Comparison of ENCODE assay signal across 32 cellular contexts in the genomic region with DNA sequence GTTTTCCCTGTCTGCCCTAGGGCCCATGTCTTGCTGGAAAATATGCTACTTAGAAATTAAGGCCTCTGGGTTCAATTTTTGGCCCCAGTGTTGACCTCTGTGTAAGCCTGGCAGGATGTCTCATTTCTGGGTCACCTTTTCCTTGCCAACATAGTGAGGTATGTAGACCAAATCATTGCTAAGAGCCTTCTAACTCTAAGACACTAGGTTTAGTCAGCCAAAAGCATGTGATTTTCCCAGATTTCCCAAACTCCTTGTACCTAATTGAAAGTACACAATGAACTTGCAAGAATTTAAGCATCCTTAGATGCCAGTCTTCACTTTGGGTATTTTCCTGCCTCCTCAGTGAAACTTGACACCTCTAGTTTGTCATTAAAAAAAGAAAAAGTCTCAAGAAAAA.
DNase-seq lines count a peak whose midpoint lies in the region; ATAC-seq, FAIRE-seq and TF ChIP-seq lines count a peak whose summit lies in the region.
"Had no signal": no experiment of that assay in that cellular context is flagged by ENCODE, and none has a peak within 500 bp of the region (broad histone marks: within the 10 kb centered on the region; RNA-seq: fewer than 3 reads in every experiment).

No MANE protein-coding gene starts in this region.

- intact Hi-C loops in endothelial cell of umbilical vein (cut with micrococcal nuclease): no loop called here

- H3K9me3 ChIP-seq in MG63: no peaks in the 10 kb centered on the region
- H3K9me3 ChIP-seq in endothelial cell of umbilical vein (replicated peaks; ENCODE audit: control insufficient read depth, insufficient read depth, low read length): no peaks in the 10 kb centered on the region
- H3K9me3 ChIP-seq: body of pancreas, ovary, SJSA1, upper lobe of left lung had no signal

- H3K36me3 ChIP-seq in MG63 (no peaks in the 10 kb centered on the region), endothelial cell of umbilical vein (ENCODE audit: control insufficient read depth in 2 of 2, extremely low read depth in 1 of 2, insufficient read depth in 2 of 2, low read length in 2 of 2) (peaks cover 0 to 3% of the 10 kb centered on the region in 2 experiments)
- H3K36me3 ChIP-seq: ovary, upper lobe of left lung had no signal

- H3K4me1 ChIP-seq in endothelial cell of umbilical vein (ENCODE audit: control insufficient read depth, extremely low read depth, insufficient read depth, low read length): peaks cover 17% of the 10 kb centered on the region

- H4K20me1 ChIP-seq in endothelial cell of umbilical vein (replicated peaks; ENCODE audit: control insufficient read depth, extremely low read depth, insufficient read depth, low read length): no peaks in the 10 kb centered on the region

- in situ Hi-C loops in Caki2 (cut with HindIII; ENCODE audit: low pct_unique_long_range_greater_than_20kb, low sequenced_read_pairs): no loop called here

- H3K27me3 Mint-ChIP-seq in activated CD8-positive, alpha-beta memory T cell treated with anti-CD3 and anti-CD28 coated beads, Interleukin-2, amount 10 ng/mL, durations not matched to agents 7 days and 5 days: no peaks in the 10 kb centered on the region
- H3K27me3 Mint-ChIP-seq: activated naive CD8-positive, alpha-beta T cell treated with anti-CD3 and anti-CD28 coated beads for 36 hours; activated T-helper 17 cell treated with anti-CD3 and anti-CD28 coated beads, Interleukin-2, amount 50 U/mL, for 72 hours; naive B cell; stimulated activated naive CD8-positive, alpha-beta T cell treated with anti-CD3 and anti-CD28 coated beads, Interleukin-15, amount 100 ng/mL, for 72 hours had no signal

- DNase-seq in Caki2 (ENCODE audit: low read depth): peak; percentile 57
- peak; percentile 57 for DNase-seq in MG63
- peak; percentile 27 for DNase-seq in endothelial cell of umbilical vein (ENCODE audit: low read depth, low spot score)
- peak; percentile 96 for DNase-seq in renal cortical epithelial cell (ENCODE audit: low read depth)
- no peak for DNase-seq in NCI-H526 (lab: John Stamatoyannopoulos, UW)
- no peak for DNase-seq in activated CD8-positive, alpha-beta memory T cell treated with anti-CD3 and anti-CD28 coated beads, Interleukin-2, amount 10 ng/mL, durations not matched to agents 7 days and 5 days
- DNase-seq: activated CD4-positive, alpha-beta T cell treated with anti-CD3 and anti-CD28 coated beads, Interleukin-2, amount 50 U/mL, for 1 hour; activated naive CD8-positive, alpha-beta T cell treated with anti-CD3 and anti-CD28 coated beads for 36 hours; body of pancreas; endodermal cell; GDM1; head of caudate nucleus; KBM-7; left cardiac atrium; naive B cell; NCI-H187 treated with DMSO at 0.1 percent for 48 hours; NCI-H446; NK-92 treated with Interleukin-12 subunit alpha and Interleukin-12 subunit beta, amount 100 ng/mL, for 24 hours; ovary; right cardiac atrium; stimulated activated naive CD8-positive, alpha-beta T cell treated with anti-CD3 and anti-CD28 coated beads, Interleukin-15, amount 100 ng/mL, for 72 hours; T-helper 2 cell; upper lobe of left lung had no signal

- CTCF ChIA-PET in endothelial cell of umbilical vein (lab: Charles Lee): interaction anchor here (1.7 kb wide), 1 partner anchor 10 kb away, joined by 4 read pairs; no protein-coding TSS in a partner anchor
- CTCF ChIA-PET in activated CD8-positive, alpha-beta memory T cell treated with anti-CD3 and anti-CD28 coated beads, Interleukin-2, amount 10 ng/mL, durations not matched to agents 7 days and 5 days (lab: Charles Lee): no interaction called here

- no peaks in the 10 kb centered on the region for H3K9me3 Mint-ChIP-seq in activated CD8-positive, alpha-beta memory T cell treated with anti-CD3 and anti-CD28 coated beads, Interleukin-2, amount 10 ng/mL, durations not matched to agents 7 days and 5 days (ENCODE audit: low read depth)
- H3K9me3 Mint-ChIP-seq: activated naive CD8-positive, alpha-beta T cell treated with anti-CD3 and anti-CD28 coated beads for 36 hours; activated T-helper 17 cell treated with anti-CD3 and anti-CD28 coated beads, Interleukin-2, amount 50 U/mL, for 72 hours; naive B cell; stimulated activated naive CD8-positive, alpha-beta T cell treated with anti-CD3 and anti-CD28 coated beads, Interleukin-15, amount 100 ng/mL, for 72 hours had no signal

- H3K27ac ChIP-seq in endothelial cell of umbilical vein (ENCODE audit: insufficient read depth, low read depth, low read length): no peak overlapping the region
- H3K27ac ChIP-seq: body of pancreas, ovary, SJSA1, VCaP had no signal

- H2AFZ ChIP-seq in endothelial cell of umbilical vein (ENCODE audit: low read depth, low read length): no peak overlapping the region

- H3K9ac ChIP-seq in endothelial cell of umbilical vein (replicated peaks; ENCODE audit: extremely low read depth, insufficient read depth, low read length): no peak overlapping the region

- peaks cover 5% of the 10 kb centered on the region for H3K36me3 Mint-ChIP-seq in activated CD8-positive, alpha-beta memory T cell treated with anti-CD3 and anti-CD28 coated beads, Interleukin-2, amount 10 ng/mL, durations not matched to agents 7 days and 5 days

- H3K4me3 Mint-ChIP-seq in activated CD8-positive, alpha-beta memory T cell treated with anti-CD3 and anti-CD28 coated beads, Interleukin-2, amount 10 ng/mL, durations not matched to agents 7 days and 5 days: no peak overlapping the region
- H3K4me3 Mint-ChIP-seq: activated naive CD8-positive, alpha-beta T cell treated with anti-CD3 and anti-CD28 coated beads for 36 hours; activated T-helper 17 cell treated with anti-CD3 and anti-CD28 coated beads, Interleukin-2, amount 50 U/mL, for 72 hours; CD14-positive monocyte; endodermal cell; naive B cell; stimulated activated naive CD8-positive, alpha-beta T cell treated with anti-CD3 and anti-CD28 coated beads, Interleukin-15, amount 100 ng/mL, for 72 hours had no signal

- H3K4me3 ChIP-seq in MG63: no peak overlapping the region
- H3K4me3 ChIP-seq in endothelial cell of umbilical vein (replicated peaks in 1 of 3; ENCODE audit: insufficient read depth in 1 of 3, low read depth in 1 of 3, low read length in 3 of 3): no peak overlapping the region
- H3K4me3 ChIP-seq: body of pancreas, ovary, SJSA1, upper lobe of left lung had no signal

- peak; percentile 83 for FAIRE-seq in endothelial cell of umbilical vein (lab: Jason Lieb, UNC)
- FAIRE-seq: colon had no signal

- no peaks in the 10 kb centered on the region for H3K79me2 ChIP-seq in endothelial cell of umbilical vein (ENCODE audit: control insufficient read depth, insufficient read depth, low read length)

- no peak for ATAC-seq in HG02870 (IDR thresholded peaks at IDR 0.05; ENCODE audit: unreplicated experiment)
- ATAC-seq in HG03135 (IDR thresholded peaks at IDR 0.05; ENCODE audit: unreplicated experiment): no peak
- ATAC-seq in activated CD8-positive, alpha-beta memory T cell treated with anti-CD3 and anti-CD28 coated beads, Interleukin-2, amount 10 ng/mL, durations not matched to agents 7 days and 5 days: no peak
- ATAC-seq: activated T-helper 17 cell treated with anti-CD3 and anti-CD28 coated beads, Interleukin-2, amount 50 U/mL, for 72 hours; body of pancreas; HCT116; left cardiac atrium; Panc1; right cardiac atrium; stimulated activated naive CD8-positive, alpha-beta T cell treated with anti-CD3 and anti-CD28 coated beads, Interleukin-15, amount 100 ng/mL, for 72 hours had no signal

- H3K4me2 ChIP-seq in endothelial cell of umbilical vein (ENCODE audit: insufficient read depth, low read length): no peak overlapping the region

- H3K27me3 ChIP-seq in MG63 (no peaks in the 10 kb centered on the region), endothelial cell of umbilical vein (ENCODE audit: control insufficient read depth in 2 of 2, insufficient read depth in 2 of 2, low read length in 2 of 2) (no peaks in the 10 kb centered on the region)
- H3K27me3 ChIP-seq: body of pancreas, ovary, SJSA1, upper lobe of left lung had no signal

- BruUV-seq in endothelial cell of umbilical vein (replicated peaks; lab: Mats Ljungman, UMichigan): no TSS peak

- H3K4me1 Mint-ChIP-seq in activated CD8-positive, alpha-beta memory T cell treated with anti-CD3 and anti-CD28 coated beads, Interleukin-2, amount 10 ng/mL, durations not matched to agents 7 days and 5 days: peaks cover 22% of the 10 kb centered on the region

- POLR2A ChIA-PET in endothelial cell of umbilical vein (lab: Charles Lee): no interaction called here

- no peak for TF ChIP-seq POLR2A in endothelial cell of umbilical vein (IDR thresholded peaks at IDR 0.05; ENCODE audit: low read depth, low read length)

- no peak overlapping the region for H3K27ac Mint-ChIP-seq in activated CD8-positive, alpha-beta memory T cell treated with anti-CD3 and anti-CD28 coated beads, Interleukin-2, amount 10 ng/mL, durations not matched to agents 7 days and 5 days
- H3K27ac Mint-ChIP-seq: activated naive CD8-positive, alpha-beta T cell treated with anti-CD3 and anti-CD28 coated beads for 36 hours; activated T-helper 17 cell treated with anti-CD3 and anti-CD28 coated beads, Interleukin-2, amount 50 U/mL, for 72 hours; CD14-positive monocyte; endodermal cell had no signal

- no peak for TF ChIP-seq CTCF in endothelial cell of umbilical vein (IDR thresholded peaks at IDR 0.05; ENCODE audit: extremely low read depth in 1 of 2, insufficient read depth in 1 of 2, low read depth in 1 of 2, low read length in 2 of 2)

- dilution Hi-C loops in endothelial cell of umbilical vein (cut with MboI; ENCODE audit: extremely low pct_ligation_motif_present, low sequenced_read_pairs): no loop called here

- no peaks in the 10 kb centered on the region for H3K9me1 ChIP-seq in endothelial cell of umbilical vein (replicated peaks; ENCODE audit: control insufficient read depth, extremely low read depth, insufficient read depth, low read length)

TF ChIP-seq in endothelial cell of umbilical vein, 7 proteins besides CTCF, POLR2A, EP300 and RAD21:
- no peak for TF ChIP-seq FOS (IDR thresholded peaks at IDR 0.05; ENCODE audit: borderline replicate concordance, insufficient read depth, low read length)
- TF ChIP-seq JUN (IDR thresholded peaks at IDR 0.05; ENCODE audit: borderline replicate concordance, insufficient read depth, insufficient read length, low read depth): no peak
- TF ChIP-seq EZH2 (IDR thresholded peaks at IDR 0.05; ENCODE audit: borderline replicate concordance, low read depth, low read length, severe bottlenecking): no peak
- TF ChIP-seq, protein P1, sequence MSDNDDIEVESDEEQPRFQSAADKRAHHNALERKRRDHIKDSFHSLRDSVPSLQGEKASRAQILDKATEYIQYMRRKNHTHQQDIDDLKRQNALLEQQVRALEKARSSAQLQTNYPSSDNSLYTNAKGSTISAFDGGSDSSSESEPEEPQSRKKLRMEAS (IDR thresholded peaks at IDR 0.05; ENCODE audit: insufficient read depth, insufficient read length): no peak
- TF ChIP-seq MYC (IDR thresholded peaks at IDR 0.05; ENCODE audit: low read depth, low read length): no peak
- TF ChIP-seq POLR2AphosphoS5 (IDR thresholded peaks at IDR 0.05; ENCODE audit: insufficient read depth, low read depth, low read length): no peak
- no peak for TF ChIP-seq GATA2 (IDR thresholded peaks at IDR 0.05; ENCODE audit: insufficient read depth, insufficient read length, low read depth, low read length)
TF ChIP-seq in endothelial cell of umbilical vein: peak in this region for 0.

Comparison
In these comparisons a context has a peak if more than half of its experiments do, and no peak if none do; other contexts are left out.
1. DNase-seq: peak in Caki2 (single experiment), MG63 (single experiment), endothelial cell of umbilical vein (single experiment) and renal cortical epithelial cell (single experiment); none in NCI-H526 (0 of 2) and activated CD8-positive, alpha-beta memory T cell treated with anti-CD3 and anti-CD28 coated beads, Interleukin-2, amount 10 ng/mL, durations not matched to agents 7 days and 5 days (single experiment).